ENCODE assay signal across 8 cellular contexts in genomic region chr3:49674491-49674983, GRCh38. TPM values are rescaled to one million over a fixed set of nuclear protein-coding genes. Genes with fewer than 3 reads are reported as not detected.
DNase-seq lines count a peak whose midpoint lies in the region; ATAC-seq and TF ChIP-seq lines count a peak whose summit lies in the region.

No MANE protein-coding gene starts in this region.

- H3K36me3 ChIP-seq in GM06990 (ENCODE audit: control insufficient read depth, insufficient read depth, low read length) (peaks cover 34% of the 10 kb centered on the region), RWPE2 (ENCODE audit: low read depth) (peaks cover 46% of the 10 kb centered on the region), endocrine pancreas (ENCODE audit: control insufficient read depth, insufficient read depth, low read length) (no peaks in the 10 kb centered on the region), neural progenitor cell (no peaks in the 10 kb centered on the region)

- DNase-seq in GM06990 (ENCODE audit: extremely low read depth, insufficient read length) (no peak), RWPE2 (ENCODE audit: low spot score) (no peak), neural progenitor cell (ENCODE audit: low spot score) (no peak), NCI-H2081 treated with DMSO at 0.1 percent for 48 hours (lab: John Stamatoyannopoulos, UW) (no peak), A172 (ENCODE audit: low spot score) (no peak), NCI-H1930 (lab: John Stamatoyannopoulos, UW) (no peak)

- H3K36me3 Mint-ChIP-seq in neural progenitor cell, result peaks cover 3% of the 10 kb centered on the region

- H3K4me3 ChIP-seq in GM06990 (replicated peaks; ENCODE audit: low read depth, low read length) (peak overlapping the region; percentile 89), RWPE2 (ENCODE audit: severe bottlenecking) (peak overlapping the region; percentile 73), endocrine pancreas (ENCODE audit: control insufficient read depth, insufficient read depth, low read length) (no peak overlapping the region), neural progenitor cell (peak overlapping the region; percentile 81)

- H3K9ac ChIP-seq in endocrine pancreas (ENCODE audit: control insufficient read depth, insufficient read depth, low read length) (peak overlapping the region; percentile 78), neural progenitor cell (peak overlapping the region; percentile 46)

- H3K4me3 Mint-ChIP-seq in neural progenitor cell, result peak overlapping the region; percentile 95

- peaks cover 17% of the 10 kb centered on the region for H3F3A ChIP-seq in neural progenitor cell (ENCODE audit: low read depth)

- H3K4me1 Mint-ChIP-seq in neural progenitor cell, result peaks cover 19% of the 10 kb centered on the region

- ATAC-seq in HG02571 (IDR thresholded peaks at IDR 0.05; ENCODE audit: unreplicated experiment) (peak; percentile 16), RWPE2 (ENCODE audit: low read depth) (peak; percentile 11)

- H3K27ac ChIP-seq in RWPE2 (ENCODE audit: poor library complexity, severe bottlenecking), result peak overlapping the region; percentile 79
- no peak overlapping the region for H3K27ac ChIP-seq in neural progenitor cell

- no peak overlapping the region for H2AFZ ChIP-seq in neural progenitor cell (replicated peaks)

- H3K79me2 ChIP-seq in neural progenitor cell (ENCODE audit: low read depth), result peaks cover 24% of the 10 kb centered on the region

- no peaks in the 10 kb centered on the region for H3K9me3 Mint-ChIP-seq in neural progenitor cell

- H3K9me3 ChIP-seq in RWPE2 (ENCODE audit: severe bottlenecking) (no peaks in the 10 kb centered on the region), endocrine pancreas (ENCODE audit: control insufficient read depth, low read length) (no peaks in the 10 kb centered on the region), neural progenitor cell (ENCODE audit: low read depth) (no peaks in the 10 kb centered on the region)

- TF ChIP-seq CTCF in GM06990 (IDR thresholded peaks at IDR 0.05; ENCODE audit: insufficient read depth, low read length, poor library complexity, severe bottlenecking), result no peak
- TF ChIP-seq CTCF in RWPE2 (IDR thresholded peaks at IDR 0.05; ENCODE audit: poor library complexity, severe bottlenecking), result no peak
- TF ChIP-seq CTCF in neural progenitor cell (IDR thresholded peaks at IDR 0.05), result no peak

- no peak overlapping the region for H3K27ac Mint-ChIP-seq in neural progenitor cell

- peak overlapping the region; percentile 94 for H3K4me2 ChIP-seq in neural progenitor cell

- no peaks in the 10 kb centered on the region for H3K4me1 ChIP-seq in RWPE2 (ENCODE audit: insufficient read depth, poor library complexity, severe bottlenecking)
- peaks cover 4% of the 10 kb centered on the region for H3K4me1 ChIP-seq in endocrine pancreas (ENCODE audit: control insufficient read depth, insufficient read depth, low read length)
- peaks cover 8% of the 10 kb centered on the region for H3K4me1 ChIP-seq in neural progenitor cell

- peaks cover 2% of the 10 kb centered on the region for H3K27me3 Mint-ChIP-seq in neural progenitor cell (ENCODE audit: insufficient read depth, low read depth)

- H4K20me1 ChIP-seq in neural progenitor cell (ENCODE audit: low read depth), result peaks cover 21% of the 10 kb centered on the region

- H3K27me3 ChIP-seq in GM06990 (replicated peaks; ENCODE audit: control insufficient read depth, insufficient read depth, low read length) (no peaks in the 10 kb centered on the region), RWPE2 (ENCODE audit: insufficient read depth, poor library complexity, severe bottlenecking) (no peaks in the 10 kb centered on the region), endocrine pancreas (ENCODE audit: control insufficient read depth, insufficient read depth, low read length) (no peaks in the 10 kb centered on the region), neural progenitor cell (no peaks in the 10 kb centered on the region)

RNA-seq across cellular contexts. Expression of gene APEH, which starts 0.4 kb away (rescaled TPM):
- 132 and 160 TPM in 2 replicates for total RNA-seq in neural progenitor cell (ENCODE audit: low replicate concordance)
- 120 and 144 TPM in 2 replicates for total RNA-seq in A172 (2014; rRNA removed; shearing (Covaris generic))

RNA-seq across cellular contexts. Expression of gene MST1, which starts 14.7 kb away (rescaled TPM):
- total RNA-seq in neural progenitor cell (ENCODE audit: low replicate concordance), result 2.7 and 8.8 TPM in 2 replicates
- 0.72 and 2.0 TPM in 2 replicates for total RNA-seq in A172 (2014; rRNA removed; shearing (Covaris generic))

RNA-seq across cellular contexts. Expression of gene RNF123, which starts 14.8 kb away (rescaled TPM):
- 15.0 and 34.4 TPM in 2 replicates for total RNA-seq in neural progenitor cell (ENCODE audit: low replicate concordance)
- total RNA-seq in A172 (2014; rRNA removed; shearing (Covaris generic)), result 17.3 and 55.0 TPM in 2 replicates

RNA-seq across cellular contexts. Expression of gene AMIGO3, which starts 44.9 kb away (rescaled TPM):
- total RNA-seq in neural progenitor cell (ENCODE audit: low replicate concordance), result 2.6 TPM in 1 of 2 replicates, not detected in the other
- 0.41 and 1.0 TPM in 2 replicates for total RNA-seq in A172 (2014; rRNA removed; shearing (Covaris generic))

RNA-seq across cellular contexts. Expression of gene GMPPB, which starts 49.2 kb away (rescaled TPM):
- total RNA-seq in neural progenitor cell (ENCODE audit: low replicate concordance), result 10.6 and 18.8 TPM in 2 replicates
- 25.6 and 27.3 TPM in 2 replicates for total RNA-seq in A172 (2014; rRNA removed; shearing (Covaris generic))
